In the genomic region with DNA sequence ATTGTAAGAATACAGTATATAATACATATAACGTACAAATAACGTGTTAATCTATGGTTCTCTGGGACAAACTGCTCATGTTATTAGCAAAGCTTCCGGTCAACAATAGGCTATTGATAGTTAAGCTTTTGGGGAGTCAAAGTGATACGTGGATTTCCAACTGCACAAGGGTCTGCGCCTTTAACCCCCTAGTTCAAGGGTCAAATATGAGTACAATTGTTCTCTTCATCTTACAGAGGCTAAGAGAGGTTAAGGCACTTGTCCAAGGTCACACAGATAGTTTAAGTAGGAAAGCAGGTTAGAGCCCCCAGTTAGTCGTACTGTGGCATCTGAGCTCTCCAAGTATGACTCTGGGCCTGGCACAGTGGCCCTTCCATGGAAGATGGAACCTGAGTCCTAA, we compare ENCODE assay signal across 24 cellular contexts.
"Had no signal": no experiment of that assay in that cellular context is flagged by ENCODE, and none has a peak within 500 bp of the region (broad histone marks: within the 10 kb centered on the region; RNA-seq: fewer than 3 reads in every experiment).

No MANE protein-coding gene starts in this region.

- FAIRE-seq: RCC 7860 had no signal

- DNase-seq: activated B cell treated with CpG ODN at 0.5 μM for 24 hours; activated CD4-positive, alpha-beta memory T cell treated with anti-CD3 and anti-CD28 coated beads for 36 hours; activated CD4-positive, alpha-beta T cell treated with anti-CD3 and anti-CD28 coated beads for 1 hour; activated CD4-positive, alpha-beta T cell treated with anti-CD3 and anti-CD28 coated beads, Interleukin-2, amount 10 ng/mL, durations not matched to agents 7 days and 5 days; activated CD8-positive, alpha-beta memory T cell treated with anti-CD3 and anti-CD28 coated beads for 24 hours; activated gamma-delta T cell; activated naive CD4-positive, alpha-beta T cell treated with anti-CD3 and anti-CD28 coated beads for 36 hours; activated T-cell treated with anti-CD3 and anti-CD28 coated beads, Interleukin-2, amount 50 U/mL, for 48 hours; amygdala; cerebellar nuclear complex; Karpas-422; MM.1S; NCI-H1105; NCI-H1436 treated with DMSO at 0.1 percent for 48 hours; NCI-H187; NCI-H2081; NCI-H446; NCI-H524; SIG-M5; T-cell; T-helper 2 cell; T1000 had no signal

- ATAC-seq: activated T-helper 17 cell treated with anti-CD3 and anti-CD28 coated beads, Interleukin-2, amount 50 U/mL, for 72 hours; T-cell had no signal
